In genomic region chr9:17130725-17131124, GRCh38 we compare ENCODE assay signal across 1 cellular context.
TF ChIP-seq lines count a peak whose summit lies in the region.

No MANE protein-coding gene starts in this region.

TF ChIP-seq in GM23338, 12 proteins besides CTCF, POLR2A, EP300 and RAD21 (continued from another document):
- TF ChIP-seq, protein P1, sequence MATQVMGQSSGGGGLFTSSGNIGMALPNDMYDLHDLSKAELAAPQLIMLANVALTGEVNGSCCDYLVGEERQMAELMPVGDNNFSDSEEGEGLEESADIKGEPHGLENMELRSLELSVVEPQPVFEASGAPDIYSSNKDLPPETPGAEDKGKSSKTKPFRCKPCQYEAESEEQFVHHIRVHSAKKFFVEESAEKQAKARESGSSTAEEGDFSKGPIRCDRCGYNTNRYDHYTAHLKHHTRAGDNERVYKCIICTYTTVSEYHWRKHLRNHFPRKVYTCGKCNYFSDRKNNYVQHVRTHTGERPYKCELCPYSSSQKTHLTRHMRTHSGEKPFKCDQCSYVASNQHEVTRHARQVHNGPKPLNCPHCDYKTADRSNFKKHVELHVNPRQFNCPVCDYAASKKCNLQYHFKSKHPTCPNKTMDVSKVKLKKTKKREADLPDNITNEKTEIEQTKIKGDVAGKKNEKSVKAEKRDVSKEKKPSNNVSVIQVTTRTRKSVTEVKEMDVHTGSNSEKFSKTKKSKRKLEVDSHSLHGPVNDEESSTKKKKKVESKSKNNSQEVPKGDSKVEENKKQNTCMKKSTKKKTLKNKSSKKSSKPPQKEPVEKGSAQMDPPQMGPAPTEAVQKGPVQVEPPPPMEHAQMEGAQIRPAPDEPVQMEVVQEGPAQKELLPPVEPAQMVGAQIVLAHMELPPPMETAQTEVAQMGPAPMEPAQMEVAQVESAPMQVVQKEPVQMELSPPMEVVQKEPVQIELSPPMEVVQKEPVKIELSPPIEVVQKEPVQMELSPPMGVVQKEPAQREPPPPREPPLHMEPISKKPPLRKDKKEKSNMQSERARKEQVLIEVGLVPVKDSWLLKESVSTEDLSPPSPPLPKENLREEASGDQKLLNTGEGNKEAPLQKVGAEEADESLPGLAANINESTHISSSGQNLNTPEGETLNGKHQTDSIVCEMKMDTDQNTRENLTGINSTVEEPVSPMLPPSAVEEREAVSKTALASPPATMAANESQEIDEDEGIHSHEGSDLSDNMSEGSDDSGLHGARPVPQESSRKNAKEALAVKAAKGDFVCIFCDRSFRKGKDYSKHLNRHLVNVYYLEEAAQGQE (IDR thresholded peaks at IDR 0.05; ENCODE audit: unreplicated experiment) = no peak
- TF ChIP-seq ZNF114 (CRISPR knock-in tag; IDR thresholded peaks at IDR 0.05) = no peak
- TF ChIP-seq NANOG (IDR thresholded peaks at IDR 0.05; ENCODE audit: borderline replicate concordance) = no peak
- TF ChIP-seq EZH2phosphoT487 (IDR thresholded peaks at IDR 0.05; ENCODE audit: unreplicated experiment) = no peak
- TF ChIP-seq STAT1 (IDR thresholded peaks at IDR 0.05; ENCODE audit: unreplicated experiment) = no peak
- no peak for TF ChIP-seq ZNF331 (CRISPR knock-in tag; IDR thresholded peaks at IDR 0.05; ENCODE audit: low read depth)
- TF ChIP-seq CREB1 (CRISPR knock-in tag; IDR thresholded peaks at IDR 0.05; ENCODE audit: low read depth) = no peak
- TF ChIP-seq ETS1 (IDR thresholded peaks at IDR 0.05) = no peak
